In the genomic region with DNA sequence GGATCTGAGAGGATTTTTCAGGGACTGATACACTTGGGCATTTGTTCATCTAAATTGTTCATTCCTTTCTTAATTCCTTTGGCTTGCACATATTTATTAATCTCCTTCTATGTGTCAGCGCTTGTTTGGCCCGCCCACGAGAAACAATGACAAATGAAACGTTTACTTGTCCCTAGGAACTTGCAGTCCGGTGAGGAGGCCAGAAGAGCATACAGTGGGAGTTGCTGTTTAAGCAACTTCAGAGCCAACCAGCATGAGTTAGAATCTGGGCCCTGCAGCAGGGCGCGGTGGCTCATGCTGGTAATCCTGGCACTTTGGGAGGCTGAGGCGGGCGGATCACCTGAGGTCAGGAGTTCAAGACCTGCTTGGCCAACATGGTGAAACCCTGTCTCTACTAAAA, we compare ENCODE assay signal across 18 cellular contexts. TPM values are rescaled to one million over a fixed set of nuclear protein-coding genes. Genes with fewer than 3 reads are reported as not detected.
DNase-seq lines count a peak whose midpoint lies in the region; ATAC-seq and TF ChIP-seq lines count a peak whose summit lies in the region.
"Had no signal": no experiment of that assay in that cellular context is flagged by ENCODE, and none has a peak within 500 bp of the region (broad histone marks: within the 10 kb centered on the region; RNA-seq: fewer than 3 reads in every experiment).

No MANE protein-coding gene starts in this region.

- H2AFZ ChIP-seq in neuronal stem cell (ENCODE audit: low read length), result no peak overlapping the region
- H2AFZ ChIP-seq: GM23338 had no signal

- H3K9me3 ChIP-seq in BLaER1 treated with 17β-estradiol and CSF1 and Interleukin-3, amounts not matched to agents 10 nM and 100 nM (replicated peaks in 1 of 11), result peaks cover 0 to 30% (median 17%) of the 10 kb centered on the region in 11 experiments; a peak in 15 of 22 replicates
- 0 out of 2 replicates have a peak, but pooled peaks cover 2% of the 10 kb centered on the region for H3K9me3 ChIP-seq in MG63
- H3K9me3 ChIP-seq in esophagus muscularis mucosa, result no peaks in the 10 kb centered on the region
- no peaks in the 10 kb centered on the region for H3K9me3 ChIP-seq in neuronal stem cell (replicated peaks in 1 of 2; ENCODE audit: control insufficient read depth in 2 of 2, insufficient read depth in 1 of 2, low read depth in 1 of 2, low read length in 2 of 2)

- no peak overlapping the region for H3K14ac ChIP-seq in neuronal stem cell (ENCODE audit: low read length)

- no peak overlapping the region for H3K4me3 ChIP-seq in BLaER1 treated with 17β-estradiol and CSF1 and Interleukin-3, amounts not matched to agents 10 nM and 100 nM
- H3K4me3 ChIP-seq in MG63 (no peak overlapping the region), esophagus muscularis mucosa (no peak overlapping the region), neuronal stem cell (ENCODE audit: low read length in 2 of 2) (no peak overlapping the region)
- H3K4me3 ChIP-seq: GM12878, GM23338 had no signal

- no peak overlapping the region for H2BK12ac ChIP-seq in neuronal stem cell (ENCODE audit: low read length)

- H2AK5ac ChIP-seq in neuronal stem cell (ENCODE audit: low read depth, low read length), result no peak overlapping the region

- TF ChIP-seq POLR2A in esophagus muscularis mucosa (IDR thresholded peaks at IDR 0.05; ENCODE audit: low read depth), result no peak

- peaks cover 13 to 20% (median 16%) of the 10 kb centered on the region in 10 experiments for H3K4me1 ChIP-seq in BLaER1 treated with 17β-estradiol and CSF1 and Interleukin-3, amounts not matched to agents 10 nM and 100 nM
- H3K4me1 ChIP-seq in esophagus muscularis mucosa (peaks cover 15 to 60% (median 29%) of the 10 kb centered on the region in 4 donors), neuronal stem cell (ENCODE audit: control insufficient read depth in 2 of 2, insufficient read depth in 1 of 2, low read depth in 1 of 2, low read length in 2 of 2) (peaks cover 2 to 14% of the 10 kb centered on the region in 2 donors)

- intact Hi-C loops in esophagus muscularis mucosa (cut with DNase I) (no loop called here), sciatic nerve (cut with DNase I) (loop anchor here (10.0 kb wide), 1 partner anchor 134 kb away; no protein-coding TSS in a partner anchor)

- H4K8ac ChIP-seq in neuronal stem cell (ENCODE audit: low read depth, low read length), result no peak overlapping the region

- peak overlapping the region in 4 of 11 experiments; percentile 14 to 69 (median 52); a peak in 3 of 22 replicates for H3K27ac ChIP-seq in BLaER1 treated with 17β-estradiol and CSF1 and Interleukin-3, amounts not matched to agents 10 nM and 100 nM
- H3K27ac ChIP-seq in esophagus muscularis mucosa (replicated peaks in 1 of 4) (no peak overlapping the region), neuronal stem cell (replicated peaks; ENCODE audit: low read length) (no peak overlapping the region)

- no peak overlapping the region for H3K18ac ChIP-seq in neuronal stem cell (ENCODE audit: low read length)

- no peaks in the 10 kb centered on the region for H4K20me1 ChIP-seq in BLaER1 treated with 17β-estradiol and CSF1 and Interleukin-3, amounts not matched to agents 10 nM and 100 nM

- peak; percentile 26 for ATAC-seq in sciatic nerve
- ATAC-seq: GM12878, GM23338, HCT116 had no signal

- H4K91ac ChIP-seq in neuronal stem cell (ENCODE audit: low read depth, low read length, poor library complexity), result no peak overlapping the region

- H2BK5ac ChIP-seq in neuronal stem cell (ENCODE audit: low read length), result no peak overlapping the region

- no peak overlapping the region for H2BK15ac ChIP-seq in neuronal stem cell (ENCODE audit: low read length)

- peaks cover 3% of the 10 kb centered on the region for H3K79me1 ChIP-seq in neuronal stem cell (ENCODE audit: low read depth, low read length)

- DNase-seq in MG63, result peak; percentile 20
- DNase-seq in esophagus muscularis mucosa (ENCODE audit: extremely low spot score), result peak; percentile 47
- no peak for DNase-seq in sciatic nerve (ENCODE audit: low spot score)
- DNase-seq in hypothalamus (lab: John Stamatoyannopoulos, UW), result no peak
- no peak for DNase-seq in neuronal stem cell (ENCODE audit: low spot score)
- DNase-seq in HK-2 (ENCODE audit: unreplicated experiment), result no peak
- DNase-seq: Calu3; CD4-positive, alpha-beta memory T cell; COR-L47; DMS79; EL; GDM1; H9 had no signal

- H3K9ac ChIP-seq in BLaER1 treated with 17β-estradiol and CSF1 and Interleukin-3, amounts not matched to agents 10 nM and 100 nM, result no peak overlapping the region
- no peak overlapping the region for H3K9ac ChIP-seq in neuronal stem cell (ENCODE audit: low read depth, low read length, poor library complexity)

- no peak overlapping the region for H3K4ac ChIP-seq in neuronal stem cell (ENCODE audit: low read length)

- 92% methylated on average over 9 of the region's 9 CpGs for WGBS in esophagus muscularis mucosa
- no CpG with 5 or more reads among the region's 9 CpGs for WGBS in neuronal stem cell (ENCODE audit: extremely low coverage in 2 of 2, insufficient read length in 2 of 2, insufficient replicate concordance in 1 of 2), 2 donors

- no peaks in the 10 kb centered on the region for H3K27me3 ChIP-seq in BLaER1 treated with 17β-estradiol and CSF1 and Interleukin-3, amounts not matched to agents 10 nM and 100 nM
- H3K27me3 ChIP-seq in MG63 (no peaks in the 10 kb centered on the region; the same call in 1 of the 2 replicates), esophagus muscularis mucosa (no peaks in the 10 kb centered on the region), neuronal stem cell (ENCODE audit: control insufficient read depth in 3 of 3, insufficient read depth in 3 of 3, low read depth in 1 of 3, low read length in 3 of 3) (no peaks in the 10 kb centered on the region)

- no peak overlapping the region for H2BK120ac ChIP-seq in neuronal stem cell (ENCODE audit: low read depth, low read length)

- peak overlapping the region; percentile 45 to 64 (median 55); a peak in 19 of 22 replicates for H3K4me2 ChIP-seq in BLaER1 treated with 17β-estradiol and CSF1 and Interleukin-3, amounts not matched to agents 10 nM and 100 nM
- H3K4me2 ChIP-seq in neuronal stem cell (ENCODE audit: insufficient read depth, low read length, poor library complexity, severe bottlenecking), result no peak overlapping the region
- H3K4me2 ChIP-seq: GM23338 had no signal

- no peaks in the 10 kb centered on the region for H3K36me3 ChIP-seq in BLaER1 treated with 17β-estradiol and CSF1 and Interleukin-3, amounts not matched to agents 10 nM and 100 nM
- peaks cover 25% of the 10 kb centered on the region for H3K36me3 ChIP-seq in MG63
- H3K36me3 ChIP-seq in esophagus muscularis mucosa, result no peaks in the 10 kb centered on the region
- H3K36me3 ChIP-seq in neuronal stem cell (replicated peaks in 1 of 2; ENCODE audit: control insufficient read depth in 2 of 2, insufficient read depth in 2 of 2, low read length in 2 of 2), result no peaks in the 10 kb centered on the region

- no peak for TF ChIP-seq EP300 in esophagus muscularis mucosa (IDR thresholded peaks at IDR 0.05)

- no peak overlapping the region for H3K23ac ChIP-seq in neuronal stem cell (ENCODE audit: low read depth, low read length, poor library complexity)

- TF ChIP-seq CTCF in esophagus muscularis mucosa (IDR thresholded peaks at IDR 0.05), result no peak

RNA-seq across cellular contexts. Expression of a gene that starts 18.8 kb away (rescaled TPM):
- 9.4 and 17.9 TPM in 2 replicates for total RNA-seq in MG63 (2014; rRNA removed; shearing (Covaris generic); ENCODE audit: low replicate concordance)
- total RNA-seq in esophagus muscularis mucosa, result 10 to 100 TPM; 25.7 to 37.7 (median 27.6) TPM
- total RNA-seq in sciatic nerve, result 40.4 TPM
- polyA plus RNA-seq in neuronal stem cell (2013, experiment 1 of 2), result 25.4 TPM
- polyA plus RNA-seq in neuronal stem cell (2013, experiment 2 of 2), result 25.6 TPM
- total RNA-seq: Calu3; CD4-positive, alpha-beta memory T cell had no signal
- polyA plus RNA-seq: CD14-positive monocyte; CD4-positive, alpha-beta memory T cell had no signal

Comparison
In these comparisons a context has a peak if more than half of its experiments do, and no peak if none do; other contexts are left out.
1. DNase-seq: peak in MG63 (single experiment) and esophagus muscularis mucosa (single experiment); none in sciatic nerve (single experiment), hypothalamus (0 of 51), neuronal stem cell (single experiment) and HK-2 (single experiment).